In the genomic region with DNA sequence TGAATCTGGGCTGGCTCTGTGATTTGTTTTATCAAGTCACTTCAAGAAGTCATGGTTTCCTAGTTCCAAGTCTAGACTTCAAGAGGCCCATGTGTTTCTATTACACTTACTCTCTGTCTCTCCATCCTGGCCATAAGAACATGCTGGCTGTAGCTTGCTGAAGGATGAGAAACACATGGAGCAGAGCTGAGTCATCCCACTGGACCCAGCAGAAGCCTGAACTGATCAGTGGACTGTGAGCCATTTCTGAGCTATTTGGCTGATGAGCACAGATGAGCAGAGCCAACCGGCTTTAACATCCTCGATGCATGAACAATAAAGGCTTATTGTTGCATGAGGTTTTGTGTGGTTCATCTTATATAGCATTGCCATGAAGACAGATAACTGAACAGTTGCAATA, we compare ENCODE assay signal across 1 cellular context.
TF ChIP-seq lines count a peak whose summit lies in the region.

No MANE protein-coding gene starts in this region.

TF ChIP-seq in SK-N-SH, 30 proteins besides CTCF, POLR2A, EP300 and RAD21 (continued from another document):
- TF ChIP-seq, protein P1, sequence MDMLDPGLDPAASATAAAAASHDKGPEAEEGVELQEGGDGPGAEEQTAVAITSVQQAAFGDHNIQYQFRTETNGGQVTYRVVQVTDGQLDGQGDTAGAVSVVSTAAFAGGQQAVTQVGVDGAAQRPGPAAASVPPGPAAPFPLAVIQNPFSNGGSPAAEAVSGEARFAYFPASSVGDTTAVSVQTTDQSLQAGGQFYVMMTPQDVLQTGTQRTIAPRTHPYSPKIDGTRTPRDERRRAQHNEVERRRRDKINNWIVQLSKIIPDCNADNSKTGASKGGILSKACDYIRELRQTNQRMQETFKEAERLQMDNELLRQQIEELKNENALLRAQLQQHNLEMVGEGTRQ (IDR thresholded peaks at IDR 0.05; ENCODE audit: borderline replicate concordance, low read depth, low read length), result no peak
- TF ChIP-seq POLR2AphosphoS5 (IDR thresholded peaks at IDR 0.05; ENCODE audit: low read depth, low read length) (peak; percentile 73; the same call in 1 of the 2 replicates), SIN3A (IDR thresholded peaks at IDR 0.05; ENCODE audit: borderline replicate concordance, low read depth, low read length) (no peak; the same call in 1 of the 2 replicates), YY1 (IDR thresholded peaks at IDR 0.05; ENCODE audit: low read depth) (peak; percentile 62; the same call in 1 of the 2 replicates), NRF1 (IDR thresholded peaks at IDR 0.05; ENCODE audit: low read depth, low read length) (no peak), RFX5 (IDR thresholded peaks at IDR 0.05; ENCODE audit: low read length) (no peak), MEF2A (IDR thresholded peaks at IDR 0.05; ENCODE audit: borderline replicate concordance, low read depth) (no peak), FOXM1 (IDR thresholded peaks at IDR 0.05; ENCODE audit: low read depth) (no peak)
- TF ChIP-seq, protein P2, sequence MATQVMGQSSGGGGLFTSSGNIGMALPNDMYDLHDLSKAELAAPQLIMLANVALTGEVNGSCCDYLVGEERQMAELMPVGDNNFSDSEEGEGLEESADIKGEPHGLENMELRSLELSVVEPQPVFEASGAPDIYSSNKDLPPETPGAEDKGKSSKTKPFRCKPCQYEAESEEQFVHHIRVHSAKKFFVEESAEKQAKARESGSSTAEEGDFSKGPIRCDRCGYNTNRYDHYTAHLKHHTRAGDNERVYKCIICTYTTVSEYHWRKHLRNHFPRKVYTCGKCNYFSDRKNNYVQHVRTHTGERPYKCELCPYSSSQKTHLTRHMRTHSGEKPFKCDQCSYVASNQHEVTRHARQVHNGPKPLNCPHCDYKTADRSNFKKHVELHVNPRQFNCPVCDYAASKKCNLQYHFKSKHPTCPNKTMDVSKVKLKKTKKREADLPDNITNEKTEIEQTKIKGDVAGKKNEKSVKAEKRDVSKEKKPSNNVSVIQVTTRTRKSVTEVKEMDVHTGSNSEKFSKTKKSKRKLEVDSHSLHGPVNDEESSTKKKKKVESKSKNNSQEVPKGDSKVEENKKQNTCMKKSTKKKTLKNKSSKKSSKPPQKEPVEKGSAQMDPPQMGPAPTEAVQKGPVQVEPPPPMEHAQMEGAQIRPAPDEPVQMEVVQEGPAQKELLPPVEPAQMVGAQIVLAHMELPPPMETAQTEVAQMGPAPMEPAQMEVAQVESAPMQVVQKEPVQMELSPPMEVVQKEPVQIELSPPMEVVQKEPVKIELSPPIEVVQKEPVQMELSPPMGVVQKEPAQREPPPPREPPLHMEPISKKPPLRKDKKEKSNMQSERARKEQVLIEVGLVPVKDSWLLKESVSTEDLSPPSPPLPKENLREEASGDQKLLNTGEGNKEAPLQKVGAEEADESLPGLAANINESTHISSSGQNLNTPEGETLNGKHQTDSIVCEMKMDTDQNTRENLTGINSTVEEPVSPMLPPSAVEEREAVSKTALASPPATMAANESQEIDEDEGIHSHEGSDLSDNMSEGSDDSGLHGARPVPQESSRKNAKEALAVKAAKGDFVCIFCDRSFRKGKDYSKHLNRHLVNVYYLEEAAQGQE (IDR thresholded peaks at IDR 0.05; ENCODE audit: low read depth, low read length), result 0 out of 2 replicates have a peak, but pooled peaks have one; percentile 30
- TF ChIP-seq, protein P3, sequence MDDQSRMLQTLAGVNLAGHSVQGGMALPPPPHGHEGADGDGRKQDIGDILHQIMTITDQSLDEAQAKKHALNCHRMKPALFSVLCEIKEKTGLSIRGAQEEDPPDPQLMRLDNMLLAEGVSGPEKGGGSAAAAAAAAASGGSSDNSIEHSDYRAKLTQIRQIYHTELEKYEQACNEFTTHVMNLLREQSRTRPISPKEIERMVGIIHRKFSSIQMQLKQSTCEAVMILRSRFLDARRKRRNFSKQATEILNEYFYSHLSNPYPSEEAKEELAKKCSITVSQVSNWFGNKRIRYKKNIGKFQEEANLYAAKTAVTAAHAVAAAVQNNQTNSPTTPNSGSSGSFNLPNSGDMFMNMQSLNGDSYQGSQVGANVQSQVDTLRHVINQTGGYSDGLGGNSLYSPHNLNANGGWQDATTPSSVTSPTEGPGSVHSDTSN (IDR thresholded peaks at IDR 0.05), result peak; percentile 60; the same call in 1 of the 2 replicates
